25 cellular contexts compared by ENCODE assay signal in the genomic region with DNA sequence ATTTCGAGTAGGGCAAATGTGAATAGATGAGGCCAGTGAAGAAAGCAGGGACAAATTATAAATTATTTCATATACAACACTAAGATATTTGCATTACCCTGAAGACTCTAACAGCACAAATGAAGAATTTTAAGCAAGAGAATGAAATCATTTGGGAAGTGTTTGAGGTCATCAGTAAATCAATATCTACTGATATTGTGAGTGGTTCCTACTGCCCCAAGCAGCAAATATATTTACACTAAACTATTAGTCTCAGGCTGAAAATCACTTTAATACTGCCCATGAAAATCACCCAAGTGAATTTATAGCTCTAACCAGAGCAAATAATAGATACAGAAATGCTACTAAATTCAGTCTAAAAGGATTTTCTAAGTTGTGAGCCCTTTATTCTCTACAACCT.
"Had no signal": no experiment of that assay in that cellular context is flagged by ENCODE, and none has a peak within 500 bp of the region (broad histone marks: within the 10 kb centered on the region; RNA-seq: fewer than 3 reads in every experiment).

No MANE protein-coding gene starts in this region.

- H3K36me3 ChIP-seq: colonic mucosa, esophagus squamous epithelium, gastrocnemius medialis, heart right ventricle, left ventricle myocardium inferior, lower lobe of right lung had no signal

- H3K4me1 ChIP-seq: colonic mucosa, esophagus squamous epithelium, gastrocnemius medialis, heart right ventricle, left ventricle myocardium inferior, lower lobe of right lung had no signal

- H3K27me3 ChIP-seq: colonic mucosa, esophagus squamous epithelium, gastrocnemius medialis, heart right ventricle had no signal

- DNase-seq: colonic mucosa; cortex of kidney; effector CD8-positive, alpha-beta T cell; effector memory CD8-positive, alpha-beta T cell; endodermal cell; erythroblast; esophagus squamous epithelium; foreskin fibroblast; foreskin melanocyte; gastrocnemius medialis; glutamatergic neuron; head of caudate nucleus; heart right ventricle; hippocampal formation; left cardiac atrium; left ventricle myocardium inferior; lower lobe of right lung; mesenchymal stem cell; mucosa of descending colon; naive B cell had no signal

- H3K27ac ChIP-seq: colonic mucosa, epithelial cell of prostate, esophagus squamous epithelium, gastrocnemius medialis, heart right ventricle, left ventricle myocardium inferior, lower lobe of right lung had no signal

- H3K9me3 ChIP-seq: colonic mucosa, esophagus squamous epithelium, gastrocnemius medialis, heart right ventricle, left ventricle myocardium inferior, lower lobe of right lung, mucosa of descending colon had no signal

- ATAC-seq: effector memory CD8-positive, alpha-beta T cell; esophagus mucosa; gastrocnemius medialis; heart right ventricle; left cardiac atrium; lower lobe of right lung; mucosa of descending colon had no signal

- FAIRE-seq: endometrium, islet of Langerhans, keratinocyte had no signal

- H3K4me3 ChIP-seq: colonic mucosa, esophagus squamous epithelium, gastrocnemius medialis, heart right ventricle, left ventricle myocardium inferior, lower lobe of right lung, mucosa of descending colon had no signal
